10 cellular contexts compared by ENCODE assay signal in genomic region chr10:74223755-74224530, GRCh38.
DNase-seq lines count a peak whose midpoint lies in the region; ATAC-seq lines count a peak whose summit lies in the region.
"Had no signal": no experiment of that assay in that cellular context is flagged by ENCODE, and none has a peak within 500 bp of the region (broad histone marks: within the 10 kb centered on the region; RNA-seq: fewer than 3 reads in every experiment).

No MANE protein-coding gene starts in this region.

- H3K36me3 Mint-ChIP-seq in activated T-cell treated with anti-CD3 and anti-CD28 coated beads, Interleukin-2, amount 50 U/mL, for 24 hours (ENCODE audit: low read depth): peaks cover 21% of the 10 kb centered on the region
- no peaks in the 10 kb centered on the region for H3K36me3 Mint-ChIP-seq in stimulated activated memory B cell treated with anti-CD40 and anti-IgM and Interleukin-4, amounts not matched to agents 10 μg/mL and 1 μg/mL and 100 μg/mL, for 72 hours

- H3K27me3 Mint-ChIP-seq in activated T-cell treated with anti-CD3 and anti-CD28 coated beads, Interleukin-2, amount 50 U/mL, for 24 hours: no peaks in the 10 kb centered on the region
- H3K27me3 Mint-ChIP-seq in stimulated activated memory B cell treated with anti-CD40 and anti-IgM and Interleukin-4, amounts not matched to agents 10 μg/mL and 1 μg/mL and 100 μg/mL, for 72 hours: no peaks in the 10 kb centered on the region

- peaks cover 35% of the 10 kb centered on the region for H3K4me1 Mint-ChIP-seq in activated T-cell treated with anti-CD3 and anti-CD28 coated beads, Interleukin-2, amount 50 U/mL, for 24 hours (ENCODE audit: low read depth)
- peaks cover 12% of the 10 kb centered on the region for H3K4me1 Mint-ChIP-seq in stimulated activated memory B cell treated with anti-CD40 and anti-IgM and Interleukin-4, amounts not matched to agents 10 μg/mL and 1 μg/mL and 100 μg/mL, for 72 hours

- H3K9me3 Mint-ChIP-seq in activated T-cell treated with anti-CD3 and anti-CD28 coated beads, Interleukin-2, amount 50 U/mL, for 24 hours: no peaks in the 10 kb centered on the region
- no peaks in the 10 kb centered on the region for H3K9me3 Mint-ChIP-seq in stimulated activated memory B cell treated with anti-CD40 and anti-IgM and Interleukin-4, amounts not matched to agents 10 μg/mL and 1 μg/mL and 100 μg/mL, for 72 hours

- H3K27ac Mint-ChIP-seq in activated T-cell treated with anti-CD3 and anti-CD28 coated beads, Interleukin-2, amount 50 U/mL, for 24 hours: peak overlapping the region; percentile 95
- peak overlapping the region; percentile 32 for H3K27ac Mint-ChIP-seq in stimulated activated memory B cell treated with anti-CD40 and anti-IgM and Interleukin-4, amounts not matched to agents 10 μg/mL and 1 μg/mL and 100 μg/mL, for 72 hours

- ATAC-seq in esophagus mucosa (peak; percentile 79), GM19395 (IDR thresholded peaks at IDR 0.05; ENCODE audit: unreplicated experiment) (no peak)
- ATAC-seq in stimulated activated memory B cell treated with anti-CD40 and anti-IgM and Interleukin-4, amounts not matched to agents 10 μg/mL and 1 μg/mL and 100 μg/mL, for 72 hours: no peak

- DNase-seq in activated T-cell treated with anti-CD3 and anti-CD28 coated beads, Interleukin-2, amount 50 U/mL, for 24 hours: no peak
- DNase-seq in activated T-cell treated with anti-CD3 and anti-CD28 coated beads for 4 hours: no peak
- DNase-seq in SW480 (ENCODE audit: low spot score): peak; percentile 43
- no peak for DNase-seq in AML-193 (lab: John Stamatoyannopoulos, UW)
- no peak for DNase-seq in Ammon's horn (ENCODE audit: low spot score)
- DNase-seq: central memory CD4-positive, alpha-beta T cell; NCI-H187 treated with DMSO at 0.1 percent for 48 hours had no signal

- H3K4me3 Mint-ChIP-seq in activated T-cell treated with anti-CD3 and anti-CD28 coated beads, Interleukin-2, amount 50 U/mL, for 24 hours: peak overlapping the region; percentile 36
- no peak overlapping the region for H3K4me3 Mint-ChIP-seq in stimulated activated memory B cell treated with anti-CD40 and anti-IgM and Interleukin-4, amounts not matched to agents 10 μg/mL and 1 μg/mL and 100 μg/mL, for 72 hours
